ENCODE assay signal across 8 cellular contexts in genomic region chr5:80192507-80193241, GRCh38.
DNase-seq lines count a peak whose midpoint lies in the region; ATAC-seq and TF ChIP-seq lines count a peak whose summit lies in the region.

No MANE protein-coding gene starts in this region.

- no peaks in the 10 kb centered on the region for H3K27me3 ChIP-seq in cardiac muscle cell

- no peaks in the 10 kb centered on the region for H3K9me3 ChIP-seq in cardiac muscle cell (ENCODE audit: low read depth)

- no peak overlapping the region for H3K4me3 ChIP-seq in cardiac muscle cell

- peaks cover 76% of the 10 kb centered on the region for H3K4me1 ChIP-seq in cardiac muscle cell (ENCODE audit: low read depth)

- peaks cover 24% of the 10 kb centered on the region for H3K36me3 Mint-ChIP-seq in T-cell

- no peaks in the 10 kb centered on the region for H3K9me3 Mint-ChIP-seq in T-cell

- ATAC-seq in T-cell (replicated peaks in 1 of 4) = peak; percentile 32 to 68 (median 42)
- ATAC-seq in GM21390 (IDR thresholded peaks at IDR 0.05; ENCODE audit: unreplicated experiment) = no peak
- no peak for ATAC-seq in HG02885 (IDR thresholded peaks at IDR 0.05; ENCODE audit: poor library complexity, unreplicated experiment)

- peak overlapping the region; percentile 96 for H3K27ac Mint-ChIP-seq in T-cell

- CTCF ChIA-PET in T-cell (lab: Charles Lee) = interaction anchor here (0.6 to 2.1 kb wide), 7 partner anchors 9 to 100 kb away, joined by 3 to 10 read pairs (median 3); no protein-coding TSS in a partner anchor

- TF ChIP-seq CTCF in cardiac muscle cell (IDR thresholded peaks at IDR 0.05; ENCODE audit: low read depth, low read length) = no peak

- peak overlapping the region; percentile 84 for H3K27ac ChIP-seq in cardiac muscle cell

- POLR2A ChIA-PET in T-cell (lab: Charles Lee) = interaction anchor here (0.6 to 2.2 kb wide), 10 partner anchors 10 to 101 kb away, joined by 3 to 11 read pairs (median 4); no protein-coding TSS in a partner anchor

- no peaks in the 10 kb centered on the region for H3K36me3 ChIP-seq in cardiac muscle cell

- peaks cover 87 to 98% (median 89%) of the 10 kb centered on the region in 3 donors for H3K4me1 Mint-ChIP-seq in T-cell

- no peaks in the 10 kb centered on the region for H3K27me3 Mint-ChIP-seq in T-cell

- peak; percentile 87 for DNase-seq in EH (ENCODE audit: low read depth)
- DNase-seq in T-cell = peak in 5 of 34 experiments; percentile 17 to 41 (median 32)
- peak; percentile 35 to 68 for DNase-seq in cardiac muscle cell (ENCODE audit: low read depth in 1 of 2, low spot score in 1 of 2)
- DNase-seq in putamen (ENCODE audit: low spot score) = peak; percentile 74
- no peak for DNase-seq in NCI-H2196 treated with DMSO at 0.1 percent for 48 hours (lab: John Stamatoyannopoulos, UW; ENCODE audit: unreplicated experiment)
- DNase-seq in cortex of kidney (lab: John Stamatoyannopoulos, UW) = no peak

- H3K4me3 Mint-ChIP-seq in T-cell = peak overlapping the region; percentile 55 to 84 (median 71)

Comparison
In these comparisons a context has a peak if more than half of its experiments do, and no peak if none do; other contexts are left out.
1. DNase-seq: peak in EH (single experiment), cardiac muscle cell (2 of 2) and putamen (single experiment); none in NCI-H2196 treated with DMSO at 0.1 percent for 48 hours (single experiment) and cortex of kidney (single experiment).
2. ATAC-seq: peak in T-cell (4 of 4); none in GM21390 (single experiment) and HG02885 (single experiment).